In genomic region chr7:45698527-45699309, GRCh38 we compare ENCODE assay signal across 13 cellular contexts.
"Had no signal": no experiment of that assay in that cellular context is flagged by ENCODE, and none has a peak within 500 bp of the region (broad histone marks: within the 10 kb centered on the region; RNA-seq: fewer than 3 reads in every experiment).

No MANE protein-coding gene starts in this region.

- H3K4me3 Mint-ChIP-seq: activated CD8-positive, alpha-beta T cell treated with anti-CD3 and anti-CD28 coated beads, Interleukin-2, amount 10 ng/mL, durations not matched to agents 7 days and 5 days; brain had no signal

- ATAC-seq: activated CD8-positive, alpha-beta T cell treated with anti-CD3 and anti-CD28 coated beads, Interleukin-2, amount 10 ng/mL, durations not matched to agents 7 days and 5 days; activated naive CD4-positive, alpha-beta T cell treated with anti-CD3 and anti-CD28 coated beads, Interleukin-2, amount 50 U/mL, for 72 hours; esophagus mucosa had no signal

- H3K27ac Mint-ChIP-seq: activated CD8-positive, alpha-beta T cell treated with anti-CD3 and anti-CD28 coated beads, Interleukin-2, amount 10 ng/mL, durations not matched to agents 7 days and 5 days had no signal

- DNase-seq: activated CD4-positive, alpha-beta T cell treated with anti-CD3 and anti-CD28 coated beads for 1 hour; activated effector memory CD4-positive, alpha-beta T cell treated with anti-CD3 and anti-CD28 coated beads, Interleukin-2, amount 50 U/mL, for 16 hours; activated T-cell treated with anti-CD3 and anti-CD28 coated beads, Interleukin-2, amount 50 U/mL, for 1 hour; amniotic stem cell; cerebellar nuclear complex; glutamatergic neuron; SHP77 treated with DMSO at 0.1 percent for 48 hours; stimulated activated CD4-positive, alpha-beta T cell treated with anti-CD3 and anti-CD28 coated beads, Interleukin-15, amount 100 ng/mL, for 24 hours; T-helper 2 cell had no signal

- H3K27me3 Mint-ChIP-seq: brain had no signal

- H3K9me3 Mint-ChIP-seq: activated naive CD4-positive, alpha-beta T cell treated with anti-CD3 and anti-CD28 coated beads, Interleukin-2, amount 50 U/mL, for 72 hours; brain had no signal

- H3K4me1 Mint-ChIP-seq: brain had no signal

- H3K36me3 Mint-ChIP-seq: activated naive CD4-positive, alpha-beta T cell treated with anti-CD3 and anti-CD28 coated beads, Interleukin-2, amount 50 U/mL, for 72 hours had no signal
